24 cellular contexts compared by ENCODE assay signal in the genomic region with DNA sequence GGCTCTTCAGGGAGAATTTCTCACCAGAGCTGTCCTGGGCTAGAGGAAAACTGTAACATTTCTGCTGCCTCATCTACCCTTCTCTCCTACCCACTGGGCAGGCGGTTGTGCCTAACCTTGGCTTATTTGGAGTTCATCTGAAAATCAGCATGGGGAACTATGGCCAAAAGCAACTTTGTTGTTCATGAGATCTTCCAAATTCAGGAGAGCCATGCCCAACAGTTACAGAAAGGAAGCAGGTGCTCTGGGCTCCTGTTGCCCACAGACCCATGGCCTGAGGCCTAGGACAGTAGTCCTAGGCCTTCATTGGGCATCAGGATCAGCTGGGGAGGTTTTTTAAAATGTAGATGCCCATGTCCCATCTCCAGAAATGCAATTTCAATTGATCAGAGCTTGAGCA.
"Had no signal": no experiment of that assay in that cellular context is flagged by ENCODE, and none has a peak within 500 bp of the region (broad histone marks: within the 10 kb centered on the region; RNA-seq: fewer than 3 reads in every experiment).

No MANE protein-coding gene starts in this region.

- FAIRE-seq: frontal cortex, keratinocyte, pancreas had no signal

- H3K9me3 ChIP-seq: neutrophil, pancreas, thyroid gland had no signal

- ATAC-seq: effector memory CD8-positive, alpha-beta T cell; mucosa of descending colon; natural killer cell treated with Interleukin-12 subunit alpha and Interleukin-12 subunit beta and Interleukin-15 and Interleukin-18, amount 100 ng/mL, for 72 hours; pancreas; sciatic nerve; stimulated activated effector memory CD8-positive, alpha-beta T cell treated with anti-CD3 and anti-CD28 coated beads, Interleukin-12 subunit alpha, Interleukin-12 subunit beta, amount 100 ng/mL, for 72 hours had no signal

- H3K36me3 ChIP-seq: neutrophil, pancreas, stomach, thyroid gland had no signal

- H3K4me1 ChIP-seq: pancreas, stomach had no signal

- H3K4me3 Mint-ChIP-seq: effector memory CD8-positive, alpha-beta T cell; immature natural killer cell; memory B cell; mesothelial cell of epicardium; naive B cell; natural killer cell treated with Interleukin-12 subunit alpha and Interleukin-12 subunit beta and Interleukin-15 and Interleukin-18, amount 100 ng/mL, for 72 hours; neural crest cell; stimulated activated effector memory CD8-positive, alpha-beta T cell treated with anti-CD3 and anti-CD28 coated beads, Interleukin-12 subunit alpha, Interleukin-12 subunit beta, amount 100 ng/mL, for 72 hours had no signal

- H3K27ac Mint-ChIP-seq: effector memory CD8-positive, alpha-beta T cell; immature natural killer cell; memory B cell; mesothelial cell of epicardium; naive B cell; natural killer cell treated with Interleukin-12 subunit alpha and Interleukin-12 subunit beta and Interleukin-15 and Interleukin-18, amount 100 ng/mL, for 72 hours; progenitor cell of endocrine pancreas; stimulated activated effector memory CD8-positive, alpha-beta T cell treated with anti-CD3 and anti-CD28 coated beads, Interleukin-12 subunit alpha, Interleukin-12 subunit beta, amount 100 ng/mL, for 72 hours had no signal

- DNase-seq: cortex of kidney; effector memory CD8-positive, alpha-beta T cell; hypothalamus; immature natural killer cell; mucosa of descending colon; naive B cell; stimulated activated CD4-positive, alpha-beta T cell treated with anti-CD3 and anti-CD28 coated beads, Interleukin-2, amount 100 ng/mL, for 24 hours; stimulated activated CD4-positive, alpha-beta T cell treated with anti-CD3 and anti-CD28 coated beads, Interleukin-4, amount 100 ng/mL, for 24 hours; stimulated activated naive CD4-positive, alpha-beta T cell treated with Interleukin-2 at 50 U/mL for 16 hours; stomach; thyroid gland; trophoblast cell had no signal

- H3K4me1 Mint-ChIP-seq: immature natural killer cell; memory B cell; mesothelial cell of epicardium; neural crest cell; stimulated activated effector memory CD8-positive, alpha-beta T cell treated with anti-CD3 and anti-CD28 coated beads, Interleukin-12 subunit alpha, Interleukin-12 subunit beta, amount 100 ng/mL, for 72 hours had no signal

- H3K36me3 Mint-ChIP-seq: immature natural killer cell; memory B cell; mesothelial cell of epicardium; naive B cell; stimulated activated effector memory CD8-positive, alpha-beta T cell treated with anti-CD3 and anti-CD28 coated beads, Interleukin-12 subunit alpha, Interleukin-12 subunit beta, amount 100 ng/mL, for 72 hours had no signal

- H3K4me3 ChIP-seq: lung, mucosa of descending colon, pancreas, stomach, thyroid gland had no signal

- H3K27ac ChIP-seq: neutrophil, pancreas, stomach, thyroid gland had no signal

- H3K27me3 ChIP-seq: neutrophil, pancreas, stomach, thyroid gland had no signal
